In the genomic region with DNA sequence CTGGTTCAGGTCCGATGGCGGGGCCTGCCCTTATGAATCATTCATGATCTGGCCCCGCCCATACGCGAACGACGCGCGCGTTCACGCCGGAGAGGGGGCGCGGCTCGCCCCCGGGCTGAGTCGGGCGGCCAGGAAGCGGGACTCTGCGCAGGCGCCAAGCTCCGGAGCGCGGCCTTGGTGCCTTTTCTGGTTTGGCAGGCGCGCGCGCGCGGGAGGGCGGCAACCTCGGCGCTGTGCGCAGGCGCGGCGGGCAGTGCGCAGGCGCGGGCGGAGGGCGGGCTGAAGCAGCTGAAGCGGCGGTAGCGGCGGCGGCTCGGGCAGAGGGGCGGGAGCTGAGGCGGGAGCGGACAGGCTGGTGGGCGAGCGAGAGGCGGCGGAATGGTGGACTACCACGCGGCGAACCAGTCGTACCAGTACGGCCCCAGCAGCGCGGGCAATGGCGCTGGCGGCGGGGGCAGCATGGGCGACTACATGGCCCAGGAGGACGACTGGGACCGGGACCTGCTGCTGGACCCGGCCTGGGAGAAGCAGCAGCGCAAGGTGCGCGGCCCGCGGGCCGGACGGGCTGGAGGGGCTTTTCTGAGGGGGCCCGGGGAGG, we compare ENCODE assay signal across 8 cellular contexts. TPM values are rescaled to one million over a fixed set of nuclear protein-coding genes. Genes with fewer than 3 reads are reported as not detected.
A peak's percentile ranks its signal among the peaks of the same experiment; 100 is the strongest.
DNase-seq lines count a peak whose midpoint lies in the region; ATAC-seq and TF ChIP-seq lines count a peak whose summit lies in the region.

Gene ACTN4 (plus strand): TSS at position 282 of the 598 bp plus-strand sequence. CDS start 97 bp downstream, at position 379.

- H3K27me3 ChIP-seq in muscle layer of duodenum (ENCODE audit: low read depth, low read length): no peaks in the 10 kb centered on the region

- H3K36me3 ChIP-seq in muscle layer of duodenum (ENCODE audit: control insufficient read depth in 1 of 2, insufficient read depth in 2 of 2, low read length in 2 of 2): peaks cover 0 to 6% of the 10 kb centered on the region in 2 donors

- H3K27ac ChIP-seq in muscle layer of duodenum (ENCODE audit: low read length): peak within 1 kb of the TSS; percentile 100

- H3K4me1 ChIP-seq in muscle layer of duodenum (ENCODE audit: control insufficient read depth in 1 of 2, insufficient read depth in 2 of 2, low read length in 2 of 2): peaks cover 14 to 28% of the 10 kb centered on the region in 2 donors

- peak; percentile 90 for DNase-seq in DMS79 (lab: John Stamatoyannopoulos, UW)
- DNase-seq in KG1 (lab: John Stamatoyannopoulos, UW): peak; percentile 84
- DNase-seq in activated T-cell treated with anti-CD3 and anti-CD28 coated beads, Interleukin-2, amount 50 U/mL, for 48 hours: peak; percentile 100
- peak; percentile 100 for DNase-seq in stimulated activated CD8-positive, alpha-beta memory T cell treated with anti-CD3 and anti-CD28 coated beads, Interleukin-7, amount 100 ng/mL, for 24 hours (ENCODE audit: low read depth)

- ATAC-seq in GM21723 (IDR thresholded peaks at IDR 0.05; ENCODE audit: unreplicated experiment): peak; percentile 71
- peak; percentile 86 for ATAC-seq in esophagus mucosa

- peak within 1 kb of the TSS; percentile 97 to 99 for H3K4me3 ChIP-seq in muscle layer of duodenum (ENCODE audit: low read depth in 1 of 2, low read length in 2 of 2)

- H3K9me3 ChIP-seq in muscle layer of duodenum (ENCODE audit: control insufficient read depth in 1 of 2, low read length in 2 of 2): no peaks in the 10 kb centered on the region

TF ChIP-seq in PFSK-1, 5 proteins besides CTCF, POLR2A, EP300 and RAD21:
- TF ChIP-seq SIN3A (IDR thresholded peaks at IDR 0.05; ENCODE audit: borderline replicate concordance, insufficient read depth, low read length) (no peak), FOXP2 (optimal IDR thresholded peaks at IDR 0.05; ENCODE audit: borderline replicate concordance, extremely low read depth, extremely low read length, insufficient read depth) (peak; percentile 92), POLR2AphosphoS5 (IDR thresholded peaks at IDR 0.05; ENCODE audit: low read depth, low read length) (peak; percentile 78), TAF1 (IDR thresholded peaks at IDR 0.05; ENCODE audit: borderline replicate concordance, insufficient read depth, low read length) (peak; percentile 81), REST (IDR thresholded peaks at IDR 0.05; ENCODE audit: insufficient read depth in 1 of 2, low read depth in 2 of 2, low read length in 2 of 2) (0 out of 4 replicates have a peak, but pooled peaks of 1 of the 2 experiments have one; percentile 15)
TF ChIP-seq in PFSK-1: peak in this region for 4.

RNA-seq across cellular contexts. Expression of gene ACTN4, which starts in this region (rescaled TPM):
- polyA plus RNA-seq in PFSK-1 (2012; ENCODE audit: insufficient read length, low read depth): 457 TPM
- total RNA-seq in esophagus mucosa: 455 TPM

Comparison
In these comparisons a context has a peak if more than half of its experiments do, and no peak if none do; other contexts are left out.
1. Peak in every context shown above with its lines: DNase-seq, ATAC-seq, H3K4me3 ChIP-seq and H3K27ac ChIP-seq.